ENCODE assay signal across 2 cellular contexts in the genomic region with DNA sequence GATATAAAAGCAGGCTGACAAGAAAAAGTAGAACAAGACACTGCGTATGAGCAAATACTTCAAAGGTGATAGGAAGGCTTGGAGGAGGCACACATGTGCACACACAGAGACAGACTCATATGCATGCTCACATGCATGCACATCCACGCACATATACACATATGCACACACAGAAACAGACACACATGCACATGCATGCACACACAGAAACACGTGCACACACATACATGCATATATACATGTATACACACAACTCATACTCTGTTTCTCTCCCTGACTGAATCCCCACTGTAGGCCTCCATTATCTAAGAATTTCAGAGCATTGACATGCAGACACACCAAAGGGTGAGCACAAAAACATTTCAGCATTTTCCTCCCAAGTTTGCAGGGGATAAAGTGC.
TF ChIP-seq lines count a peak whose summit lies in the region.

No MANE protein-coding gene starts in this region.

TF ChIP-seq in HepG2, 621 proteins besides CTCF, POLR2A, EP300 and RAD21:
- TF ChIP-seq, protein P1, sequence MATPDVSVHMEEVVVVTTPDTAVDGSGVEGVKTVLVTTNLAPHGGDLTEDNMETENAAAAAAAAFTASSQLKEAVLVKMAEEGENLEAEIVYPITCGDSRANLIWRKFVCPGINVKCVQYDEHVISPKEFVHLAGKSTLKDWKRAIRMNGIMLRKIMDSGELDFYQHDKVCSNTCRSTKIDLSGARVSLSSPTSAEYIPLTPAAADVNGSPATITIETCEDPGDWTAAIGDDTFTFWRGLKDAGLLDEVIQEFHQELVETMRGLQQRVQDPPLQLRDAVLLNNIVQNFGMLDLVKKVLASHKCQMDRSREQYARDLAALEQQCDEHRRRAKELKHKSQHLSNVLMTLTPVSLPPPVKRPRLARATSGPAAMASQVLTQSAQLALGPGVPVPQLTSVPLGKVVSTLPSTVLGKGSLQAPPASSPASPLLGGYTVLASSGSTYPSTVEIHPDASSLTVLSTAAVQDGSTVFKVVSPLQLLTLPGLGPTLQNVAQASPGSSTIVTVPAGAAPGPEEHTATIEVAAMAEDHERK (CRISPR knock-in tag; IDR thresholded peaks at IDR 0.05; ENCODE audit: low read depth): no peak
- TF ChIP-seq, protein P2, sequence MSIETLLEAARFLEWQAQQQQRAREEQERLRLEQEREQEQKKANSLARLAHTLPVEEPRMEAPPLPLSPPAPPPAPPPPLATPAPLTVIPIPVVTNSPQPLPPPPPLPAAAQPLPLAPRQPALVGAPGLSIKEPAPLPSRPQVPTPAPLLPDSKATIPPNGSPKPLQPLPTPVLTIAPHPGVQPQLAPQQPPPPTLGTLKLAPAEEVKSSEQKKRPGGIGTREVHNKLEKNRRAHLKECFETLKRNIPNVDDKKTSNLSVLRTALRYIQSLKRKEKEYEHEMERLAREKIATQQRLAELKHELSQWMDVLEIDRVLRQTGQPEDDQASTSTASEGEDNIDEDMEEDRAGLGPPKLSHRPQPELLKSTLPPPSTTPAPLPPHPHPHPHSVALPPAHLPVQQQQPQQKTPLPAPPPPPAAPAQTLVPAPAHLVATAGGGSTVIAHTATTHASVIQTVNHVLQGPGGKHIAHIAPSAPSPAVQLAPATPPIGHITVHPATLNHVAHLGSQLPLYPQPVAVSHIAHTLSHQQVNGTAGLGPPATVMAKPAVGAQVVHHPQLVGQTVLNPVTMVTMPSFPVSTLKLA (IDR thresholded peaks at IDR 0.05): peak; percentile 97

TF ChIP-seq in HEK293, 187 proteins besides CTCF, POLR2A, EP300 and RAD21:
- TF ChIP-seq REPIN1 (tag by site-specific recombination; IDR thresholded peaks at IDR 0.05; ENCODE audit: low read depth) (no peak), BCL11A (tag by site-specific recombination; IDR thresholded peaks at IDR 0.05; ENCODE audit: low read depth) (no peak), ZNF626 (tag by site-specific recombination; IDR thresholded peaks at IDR 0.05) (no peak), ZNF292 (tag by site-specific recombination; IDR thresholded peaks at IDR 0.05; ENCODE audit: borderline replicate concordance, low read depth) (no peak), YY1 (tag by site-specific recombination; IDR thresholded peaks at IDR 0.05) (no peak)
- TF ChIP-seq, protein P3, sequence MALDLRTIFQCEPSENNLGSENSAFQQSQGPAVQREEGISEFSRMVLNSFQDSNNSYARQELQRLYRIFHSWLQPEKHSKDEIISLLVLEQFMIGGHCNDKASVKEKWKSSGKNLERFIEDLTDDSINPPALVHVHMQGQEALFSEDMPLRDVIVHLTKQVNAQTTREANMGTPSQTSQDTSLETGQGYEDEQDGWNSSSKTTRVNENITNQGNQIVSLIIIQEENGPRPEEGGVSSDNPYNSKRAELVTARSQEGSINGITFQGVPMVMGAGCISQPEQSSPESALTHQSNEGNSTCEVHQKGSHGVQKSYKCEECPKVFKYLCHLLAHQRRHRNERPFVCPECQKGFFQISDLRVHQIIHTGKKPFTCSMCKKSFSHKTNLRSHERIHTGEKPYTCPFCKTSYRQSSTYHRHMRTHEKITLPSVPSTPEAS (tag by site-specific recombination; IDR thresholded peaks at IDR 0.05): peak; percentile 74
- TF ChIP-seq, protein P4, sequence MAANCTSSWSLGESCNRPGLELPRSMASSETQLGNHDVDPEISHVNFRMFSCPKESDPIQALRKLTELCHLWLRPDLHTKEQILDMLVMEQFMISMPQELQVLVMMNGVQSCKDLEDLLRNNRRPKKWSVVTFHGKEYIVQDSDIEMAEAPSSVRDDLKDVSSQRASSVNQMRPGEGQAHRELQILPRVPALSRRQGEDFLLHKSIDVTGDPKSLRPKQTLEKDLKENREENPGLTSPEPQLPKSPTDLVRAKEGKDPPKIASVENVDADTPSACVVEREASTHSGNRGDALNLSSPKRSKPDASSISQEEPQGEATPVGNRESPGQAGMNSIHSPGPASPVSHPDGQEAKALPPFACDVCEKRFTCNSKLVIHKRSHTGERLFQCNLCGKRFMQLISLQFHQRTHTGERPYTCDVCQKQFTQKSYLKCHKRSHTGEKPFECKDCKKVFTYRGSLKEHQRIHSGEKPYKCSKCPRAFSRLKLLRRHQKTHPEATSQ (tag by site-specific recombination; IDR thresholded peaks at IDR 0.05): no peak
- TF ChIP-seq, protein P5, sequence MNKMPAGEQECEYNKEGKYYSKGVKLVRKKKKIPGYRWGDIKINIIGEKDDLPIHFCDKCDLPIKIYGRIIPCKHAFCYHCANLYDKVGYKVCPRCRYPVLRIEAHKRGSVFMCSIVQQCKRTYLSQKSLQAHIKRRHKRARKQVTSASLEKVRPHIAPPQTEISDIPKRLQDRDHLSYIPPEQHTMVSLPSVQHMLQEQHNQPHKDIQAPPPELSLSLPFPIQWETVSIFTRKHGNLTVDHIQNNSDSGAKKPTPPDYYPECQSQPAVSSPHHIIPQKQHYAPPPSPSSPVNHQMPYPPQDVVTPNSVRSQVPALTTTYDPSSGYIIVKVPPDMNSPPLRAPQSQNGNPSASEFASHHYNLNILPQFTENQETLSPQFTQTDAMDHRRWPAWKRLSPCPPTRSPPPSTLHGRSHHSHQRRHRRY (tag by site-specific recombination; IDR thresholded peaks at IDR 0.05): no peak
